26 cellular contexts compared by ENCODE assay signal in the genomic region with DNA sequence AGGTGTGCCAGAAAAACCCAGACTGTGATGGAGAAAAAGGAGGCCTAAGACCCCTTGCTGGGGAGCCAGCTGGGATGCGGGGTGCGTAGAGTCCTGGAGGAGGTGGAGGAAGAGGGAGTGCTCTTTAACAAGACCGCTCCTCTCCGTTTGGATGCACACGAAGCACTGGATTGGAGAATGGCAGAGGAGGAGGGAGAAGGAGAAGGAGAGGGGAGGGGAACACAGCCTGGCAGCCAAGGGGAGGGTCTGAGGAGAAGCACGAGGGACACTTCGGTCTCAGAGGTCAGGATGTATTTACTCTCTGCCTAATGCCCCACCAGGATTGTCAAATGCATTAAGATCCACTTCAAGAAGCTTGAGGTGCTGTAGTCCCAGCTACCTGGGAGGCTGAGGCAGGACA. TPM values are rescaled to one million over a fixed set of nuclear protein-coding genes. Genes with fewer than 3 reads are reported as not detected.
"Had no signal": no experiment of that assay in that cellular context is flagged by ENCODE, and none has a peak within 500 bp of the region (broad histone marks: within the 10 kb centered on the region; RNA-seq: fewer than 3 reads in every experiment).

No MANE protein-coding gene starts in this region.

- H3K4me2 ChIP-seq: KMS-11, SK-N-SH had no signal

- H3K9me2 ChIP-seq: SK-N-SH had no signal

- DNase-seq: MV-4-11, NCI-H1092, NCI-H1105 treated with DMSO at 0.1 percent for 48 hours, NCI-H1436, NCI-H187, NCI-H2029, NCI-H2081 treated with DMSO at 0.1 percent for 48 hours, NCI-H2171, NCI-H226, NCI-H510A, NCI-H524 treated with DMSO at 0.1 percent for 48 hours, NCI-H69, NCI-H774, SHP77, SK-N-SH, SW 1271 had no signal

- ATAC-seq: HepG2, K562, Panc1 had no signal

- H3K27ac ChIP-seq: KMS-11, RWPE1 had no signal

- H3K9me3 ChIP-seq: SK-N-SH had no signal

- H3K4me3 ChIP-seq: K562 had no signal

- H3K9ac ChIP-seq: KMS-11, SK-N-SH had no signal

RNA-seq across cellular contexts. Expression of a gene that starts 42.0 kb away (rescaled TPM):
- total RNA-seq: HepG2, HT1080, K562, LHCN-M2, MCF 10A, SK-MEL-5 had no signal
- polyA plus RNA-seq: HepG2, IgD-negative memory B cell, K562, SK-N-SH had no signal
